Comparison of ENCODE assay signal across 1 cellular context in the genomic region with DNA sequence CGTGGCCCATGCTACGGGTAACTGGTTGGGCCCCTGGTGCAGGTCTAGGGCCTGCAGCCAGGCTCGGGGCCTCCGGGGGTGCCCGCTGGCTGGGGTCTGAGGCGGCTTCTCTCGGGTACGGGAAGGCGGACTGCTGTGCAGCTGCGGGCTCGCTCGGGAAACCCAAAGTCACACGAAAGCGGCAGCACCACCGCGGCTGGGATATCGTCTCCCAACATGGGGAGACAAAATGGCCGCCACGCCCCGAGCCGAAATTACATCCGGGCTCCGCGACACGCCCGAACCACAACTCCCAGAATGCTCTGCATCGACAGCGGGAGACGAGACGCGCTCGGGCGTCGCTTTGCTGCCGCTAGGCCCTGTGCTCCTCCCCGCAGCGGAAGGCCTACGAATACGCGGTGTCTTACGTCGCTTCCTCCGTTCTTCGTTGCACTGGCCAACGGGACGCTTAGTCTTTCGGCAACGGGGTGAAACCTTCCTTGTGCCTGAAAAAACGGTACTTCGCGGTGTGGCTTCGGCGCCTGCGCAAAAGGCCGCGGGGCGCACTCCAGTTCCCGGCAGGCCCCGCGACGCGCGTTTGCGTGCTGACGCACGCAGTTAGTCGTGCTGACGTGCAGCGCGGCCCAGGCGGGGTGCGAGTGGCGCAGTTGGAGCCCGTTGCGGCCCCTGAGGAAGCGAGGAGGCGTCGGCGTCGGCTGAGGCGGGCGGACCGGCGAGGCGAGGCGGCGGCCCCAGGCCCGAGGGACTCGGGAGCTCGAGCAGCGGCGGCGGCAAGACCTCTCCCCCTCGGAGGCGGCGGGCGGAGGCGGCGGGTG.
A peak's percentile ranks its signal among the peaks of the same experiment; 100 is the strongest.
TF ChIP-seq lines count a peak whose summit lies in the region.

A gene (plus strand): TSS at position 604 of the 815 bp plus-strand sequence. CDS start 3,727 bp downstream, outside the sequence.

TF ChIP-seq in HepG2, 621 proteins besides CTCF, POLR2A, EP300 and RAD21 (continued from another document and continues in another):
- TF ChIP-seq NR2F1 (CRISPR knock-in tag; IDR thresholded peaks at IDR 0.05) = peak in 1 of 2 experiments; percentile 42; a peak in 1 of 4 replicates
- 0 out of 2 replicates have a peak, but pooled peaks have one; percentile 47 for TF ChIP-seq NFATC3 (CRISPR knock-in tag; IDR thresholded peaks at IDR 0.05)
- TF ChIP-seq ZNF652 (CRISPR knock-in tag; IDR thresholded peaks at IDR 0.05; ENCODE audit: borderline replicate concordance, low read depth) = no peak
- TF ChIP-seq, protein P1, sequence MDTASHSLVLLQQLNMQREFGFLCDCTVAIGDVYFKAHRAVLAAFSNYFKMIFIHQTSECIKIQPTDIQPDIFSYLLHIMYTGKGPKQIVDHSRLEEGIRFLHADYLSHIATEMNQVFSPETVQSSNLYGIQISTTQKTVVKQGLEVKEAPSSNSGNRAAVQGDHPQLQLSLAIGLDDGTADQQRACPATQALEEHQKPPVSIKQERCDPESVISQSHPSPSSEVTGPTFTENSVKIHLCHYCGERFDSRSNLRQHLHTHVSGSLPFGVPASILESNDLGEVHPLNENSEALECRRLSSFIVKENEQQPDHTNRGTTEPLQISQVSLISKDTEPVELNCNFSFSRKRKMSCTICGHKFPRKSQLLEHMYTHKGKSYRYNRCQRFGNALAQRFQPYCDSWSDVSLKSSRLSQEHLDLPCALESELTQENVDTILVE (CRISPR knock-in tag; IDR thresholded peaks at IDR 0.05) = peak; percentile 84; the same call in 1 of the 2 replicates
- TF ChIP-seq DNMT1 (CRISPR knock-in tag; IDR thresholded peaks at IDR 0.05) = peak; percentile 81
- TF ChIP-seq ZNF160 (CRISPR knock-in tag; IDR thresholded peaks at IDR 0.05) = peak; percentile 45; the same call in 1 of the 2 replicates
- TF ChIP-seq NCOA1 (CRISPR knock-in tag; IDR thresholded peaks at IDR 0.05) = peak; percentile 85; the same call in 1 of the 2 replicates
- TF ChIP-seq ATAD3A (CRISPR knock-in tag; IDR thresholded peaks at IDR 0.05) = no peak
- TF ChIP-seq ARNTL (CRISPR knock-in tag; IDR thresholded peaks at IDR 0.05) = peak; percentile 56; the same call in 1 of the 2 replicates
- TF ChIP-seq ATM (IDR thresholded peaks at IDR 0.05; ENCODE audit: borderline replicate concordance) = no peak
- peak; percentile 0; the same call in 1 of the 2 replicates for TF ChIP-seq MED13 (CRISPR knock-in tag; IDR thresholded peaks at IDR 0.05)
- TF ChIP-seq, protein P2, sequence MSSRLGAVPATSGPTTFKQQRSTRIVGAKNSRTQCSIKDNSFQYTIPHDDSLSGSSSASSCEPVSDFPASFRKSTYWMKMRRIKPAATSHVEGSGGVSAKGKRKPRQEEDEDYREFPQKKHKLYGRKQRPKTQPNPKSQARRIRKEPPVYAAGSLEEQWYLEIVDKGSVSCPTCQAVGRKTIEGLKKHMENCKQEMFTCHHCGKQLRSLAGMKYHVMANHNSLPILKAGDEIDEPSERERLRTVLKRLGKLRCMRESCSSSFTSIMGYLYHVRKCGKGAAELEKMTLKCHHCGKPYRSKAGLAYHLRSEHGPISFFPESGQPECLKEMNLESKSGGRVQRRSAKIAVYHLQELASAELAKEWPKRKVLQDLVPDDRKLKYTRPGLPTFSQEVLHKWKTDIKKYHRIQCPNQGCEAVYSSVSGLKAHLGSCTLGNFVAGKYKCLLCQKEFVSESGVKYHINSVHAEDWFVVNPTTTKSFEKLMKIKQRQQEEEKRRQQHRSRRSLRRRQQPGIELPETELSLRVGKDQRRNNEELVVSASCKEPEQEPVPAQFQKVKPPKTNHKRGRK (CRISPR knock-in tag; IDR thresholded peaks at IDR 0.05) = no peak
- TF ChIP-seq ONECUT2 (CRISPR knock-in tag; IDR thresholded peaks at IDR 0.05) = no peak; the same call in 1 of the 2 replicates
- TF ChIP-seq, protein P3, sequence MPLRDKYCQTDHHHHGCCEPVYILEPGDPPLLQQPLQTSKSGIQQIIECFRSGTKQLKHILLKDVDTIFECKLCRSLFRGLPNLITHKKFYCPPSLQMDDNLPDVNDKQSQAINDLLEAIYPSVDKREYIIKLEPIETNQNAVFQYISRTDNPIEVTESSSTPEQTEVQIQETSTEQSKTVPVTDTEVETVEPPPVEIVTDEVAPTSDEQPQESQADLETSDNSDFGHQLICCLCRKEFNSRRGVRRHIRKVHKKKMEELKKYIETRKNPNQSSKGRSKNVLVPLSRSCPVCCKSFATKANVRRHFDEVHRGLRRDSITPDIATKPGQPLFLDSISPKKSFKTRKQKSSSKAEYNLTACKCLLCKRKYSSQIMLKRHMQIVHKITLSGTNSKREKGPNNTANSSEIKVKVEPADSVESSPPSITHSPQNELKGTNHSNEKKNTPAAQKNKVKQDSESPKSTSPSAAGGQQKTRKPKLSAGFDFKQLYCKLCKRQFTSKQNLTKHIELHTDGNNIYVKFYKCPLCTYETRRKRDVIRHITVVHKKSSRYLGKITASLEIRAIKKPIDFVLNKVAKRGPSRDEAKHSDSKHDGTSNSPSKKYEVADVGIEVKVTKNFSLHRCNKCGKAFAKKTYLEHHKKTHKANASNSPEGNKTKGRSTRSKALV (CRISPR knock-in tag; IDR thresholded peaks at IDR 0.05) = peak; percentile 57; the same call in 1 of the 2 replicates
- TF ChIP-seq, protein P4, sequence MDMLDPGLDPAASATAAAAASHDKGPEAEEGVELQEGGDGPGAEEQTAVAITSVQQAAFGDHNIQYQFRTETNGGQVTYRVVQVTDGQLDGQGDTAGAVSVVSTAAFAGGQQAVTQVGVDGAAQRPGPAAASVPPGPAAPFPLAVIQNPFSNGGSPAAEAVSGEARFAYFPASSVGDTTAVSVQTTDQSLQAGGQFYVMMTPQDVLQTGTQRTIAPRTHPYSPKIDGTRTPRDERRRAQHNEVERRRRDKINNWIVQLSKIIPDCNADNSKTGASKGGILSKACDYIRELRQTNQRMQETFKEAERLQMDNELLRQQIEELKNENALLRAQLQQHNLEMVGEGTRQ (IDR thresholded peaks at IDR 0.05; ENCODE audit: low read depth, low read length) = no peak
- TF ChIP-seq, protein P4 (CRISPR knock-in tag; IDR thresholded peaks at IDR 0.05; ENCODE audit: borderline replicate concordance) = 0 out of 2 replicates have a peak, but pooled peaks have one; percentile 45
- TF ChIP-seq ZNF430 (CRISPR knock-in tag; IDR thresholded peaks at IDR 0.05) = peak; percentile 66; the same call in 1 of the 2 replicates
- no peak for TF ChIP-seq ZKSCAN5 (CRISPR knock-in tag; IDR thresholded peaks at IDR 0.05)
- TF ChIP-seq, protein P5, sequence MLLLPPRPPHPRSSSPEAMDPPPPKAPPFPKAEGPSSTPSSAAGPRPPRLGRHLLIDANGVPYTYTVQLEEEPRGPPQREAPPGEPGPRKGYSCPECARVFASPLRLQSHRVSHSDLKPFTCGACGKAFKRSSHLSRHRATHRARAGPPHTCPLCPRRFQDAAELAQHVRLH (CRISPR knock-in tag; IDR thresholded peaks at IDR 0.05; ENCODE audit: borderline replicate concordance, low read depth) = no peak
- TF ChIP-seq, protein P6, sequence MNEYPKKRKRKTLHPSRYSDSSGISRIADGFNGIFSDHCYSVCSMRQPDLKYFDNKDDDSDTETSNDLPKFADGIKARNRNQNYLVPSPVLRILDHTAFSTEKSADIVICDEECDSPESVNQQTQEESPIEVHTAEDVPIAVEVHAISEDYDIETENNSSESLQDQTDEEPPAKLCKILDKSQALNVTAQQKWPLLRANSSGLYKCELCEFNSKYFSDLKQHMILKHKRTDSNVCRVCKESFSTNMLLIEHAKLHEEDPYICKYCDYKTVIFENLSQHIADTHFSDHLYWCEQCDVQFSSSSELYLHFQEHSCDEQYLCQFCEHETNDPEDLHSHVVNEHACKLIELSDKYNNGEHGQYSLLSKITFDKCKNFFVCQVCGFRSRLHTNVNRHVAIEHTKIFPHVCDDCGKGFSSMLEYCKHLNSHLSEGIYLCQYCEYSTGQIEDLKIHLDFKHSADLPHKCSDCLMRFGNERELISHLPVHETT (CRISPR knock-in tag; conservative IDR thresholded peaks at IDR 0.05) = peak; percentile 70; the same call in 1 of the 2 replicates
- TF ChIP-seq RFXANK (CRISPR knock-in tag; IDR thresholded peaks at IDR 0.05) = no peak
- 0 out of 2 replicates have a peak, but pooled peaks have one; percentile 13 for TF ChIP-seq ZSCAN12 (CRISPR knock-in tag; IDR thresholded peaks at IDR 0.05)
- TF ChIP-seq, protein P7, sequence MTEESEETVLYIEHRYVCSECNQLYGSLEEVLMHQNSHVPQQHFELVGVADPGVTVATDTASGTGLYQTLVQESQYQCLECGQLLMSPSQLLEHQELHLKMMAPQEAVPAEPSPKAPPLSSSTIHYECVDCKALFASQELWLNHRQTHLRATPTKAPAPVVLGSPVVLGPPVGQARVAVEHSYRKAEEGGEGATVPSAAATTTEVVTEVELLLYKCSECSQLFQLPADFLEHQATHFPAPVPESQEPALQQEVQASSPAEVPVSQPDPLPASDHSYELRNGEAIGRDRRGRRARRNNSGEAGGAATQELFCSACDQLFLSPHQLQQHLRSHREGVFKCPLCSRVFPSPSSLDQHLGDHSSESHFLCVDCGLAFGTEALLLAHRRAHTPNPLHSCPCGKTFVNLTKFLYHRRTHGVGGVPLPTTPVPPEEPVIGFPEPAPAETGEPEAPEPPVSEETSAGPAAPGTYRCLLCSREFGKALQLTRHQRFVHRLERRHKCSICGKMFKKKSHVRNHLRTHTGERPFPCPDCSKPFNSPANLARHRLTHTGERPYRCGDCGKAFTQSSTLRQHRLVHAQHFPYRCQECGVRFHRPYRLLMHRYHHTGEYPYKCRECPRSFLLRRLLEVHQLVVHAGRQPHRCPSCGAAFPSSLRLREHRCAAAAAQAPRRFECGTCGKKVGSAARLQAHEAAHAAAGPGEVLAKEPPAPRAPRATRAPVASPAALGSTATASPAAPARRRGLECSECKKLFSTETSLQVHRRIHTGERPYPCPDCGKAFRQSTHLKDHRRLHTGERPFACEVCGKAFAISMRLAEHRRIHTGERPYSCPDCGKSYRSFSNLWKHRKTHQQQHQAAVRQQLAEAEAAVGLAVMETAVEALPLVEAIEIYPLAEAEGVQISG (CRISPR knock-in tag; IDR thresholded peaks at IDR 0.05) = peak; percentile 90
- TF ChIP-seq KLF16 (CRISPR knock-in tag; IDR thresholded peaks at IDR 0.05) = 0 out of 4 replicates have a peak, but pooled peaks of 1 of the 2 experiments have one; percentile 20
- TF ChIP-seq ZNF781 (CRISPR knock-in tag; IDR thresholded peaks at IDR 0.05; ENCODE audit: borderline replicate concordance, not compliant biosample characterization) = peak; percentile 88
- TF ChIP-seq, protein P8, sequence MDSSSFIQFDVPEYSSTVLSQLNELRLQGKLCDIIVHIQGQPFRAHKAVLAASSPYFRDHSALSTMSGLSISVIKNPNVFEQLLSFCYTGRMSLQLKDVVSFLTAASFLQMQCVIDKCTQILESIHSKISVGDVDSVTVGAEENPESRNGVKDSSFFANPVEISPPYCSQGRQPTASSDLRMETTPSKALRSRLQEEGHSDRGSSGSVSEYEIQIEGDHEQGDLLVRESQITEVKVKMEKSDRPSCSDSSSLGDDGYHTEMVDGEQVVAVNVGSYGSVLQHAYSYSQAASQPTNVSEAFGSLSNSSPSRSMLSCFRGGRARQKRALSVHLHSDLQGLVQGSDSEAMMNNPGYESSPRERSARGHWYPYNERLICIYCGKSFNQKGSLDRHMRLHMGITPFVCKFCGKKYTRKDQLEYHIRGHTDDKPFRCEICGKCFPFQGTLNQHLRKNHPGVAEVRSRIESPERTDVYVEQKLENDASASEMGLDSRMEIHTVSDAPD (CRISPR knock-in tag; IDR thresholded peaks at IDR 0.05) = no peak
- no peak for TF ChIP-seq ZNF557 (CRISPR knock-in tag; IDR thresholded peaks at IDR 0.05)
- no peak for TF ChIP-seq CEBPG (CRISPR knock-in tag; IDR thresholded peaks at IDR 0.05)
- peak; percentile 25; the same call in 1 of the 2 replicates for TF ChIP-seq PRMT3 (CRISPR knock-in tag; IDR thresholded peaks at IDR 0.05; ENCODE audit: borderline replicate concordance, low read depth)
- TF ChIP-seq ZBTB1 (CRISPR knock-in tag; IDR thresholded peaks at IDR 0.05; ENCODE audit: borderline replicate concordance) = peak; percentile 9; the same call in 1 of the 2 replicates
- TF ChIP-seq, protein P9, sequence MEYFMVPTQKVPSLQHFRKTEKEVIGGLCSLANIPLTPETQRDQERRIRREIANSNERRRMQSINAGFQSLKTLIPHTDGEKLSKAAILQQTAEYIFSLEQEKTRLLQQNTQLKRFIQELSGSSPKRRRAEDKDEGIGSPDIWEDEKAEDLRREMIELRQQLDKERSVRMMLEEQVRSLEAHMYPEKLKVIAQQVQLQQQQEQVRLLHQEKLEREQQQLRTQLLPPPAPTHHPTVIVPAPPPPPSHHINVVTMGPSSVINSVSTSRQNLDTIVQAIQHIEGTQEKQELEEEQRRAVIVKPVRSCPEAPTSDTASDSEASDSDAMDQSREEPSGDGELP (IDR thresholded peaks at IDR 0.05; ENCODE audit: borderline replicate concordance, low read depth) = 0 out of 2 replicates have a peak, but pooled peaks have one; percentile 7
- TF ChIP-seq YEATS4 (CRISPR knock-in tag; IDR thresholded peaks at IDR 0.05; ENCODE audit: borderline replicate concordance) = peak; percentile 92
- peak; percentile 60; the same call in 1 of the 2 replicates for TF ChIP-seq NKX3-1 (CRISPR knock-in tag; IDR thresholded peaks at IDR 0.05)
- TF ChIP-seq, protein P10, sequence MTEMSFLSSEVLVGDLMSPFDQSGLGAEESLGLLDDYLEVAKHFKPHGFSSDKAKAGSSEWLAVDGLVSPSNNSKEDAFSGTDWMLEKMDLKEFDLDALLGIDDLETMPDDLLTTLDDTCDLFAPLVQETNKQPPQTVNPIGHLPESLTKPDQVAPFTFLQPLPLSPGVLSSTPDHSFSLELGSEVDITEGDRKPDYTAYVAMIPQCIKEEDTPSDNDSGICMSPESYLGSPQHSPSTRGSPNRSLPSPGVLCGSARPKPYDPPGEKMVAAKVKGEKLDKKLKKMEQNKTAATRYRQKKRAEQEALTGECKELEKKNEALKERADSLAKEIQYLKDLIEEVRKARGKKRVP (CRISPR knock-in tag; IDR thresholded peaks at IDR 0.05) = peak in 1 of 2 experiments; percentile 61; a peak in 1 of 4 replicates
- 0 out of 2 replicates have a peak, but pooled peaks have one; percentile 35 for TF ChIP-seq GTF3A (CRISPR knock-in tag; conservative IDR thresholded peaks at IDR 0.05)
- TF ChIP-seq, protein P11, sequence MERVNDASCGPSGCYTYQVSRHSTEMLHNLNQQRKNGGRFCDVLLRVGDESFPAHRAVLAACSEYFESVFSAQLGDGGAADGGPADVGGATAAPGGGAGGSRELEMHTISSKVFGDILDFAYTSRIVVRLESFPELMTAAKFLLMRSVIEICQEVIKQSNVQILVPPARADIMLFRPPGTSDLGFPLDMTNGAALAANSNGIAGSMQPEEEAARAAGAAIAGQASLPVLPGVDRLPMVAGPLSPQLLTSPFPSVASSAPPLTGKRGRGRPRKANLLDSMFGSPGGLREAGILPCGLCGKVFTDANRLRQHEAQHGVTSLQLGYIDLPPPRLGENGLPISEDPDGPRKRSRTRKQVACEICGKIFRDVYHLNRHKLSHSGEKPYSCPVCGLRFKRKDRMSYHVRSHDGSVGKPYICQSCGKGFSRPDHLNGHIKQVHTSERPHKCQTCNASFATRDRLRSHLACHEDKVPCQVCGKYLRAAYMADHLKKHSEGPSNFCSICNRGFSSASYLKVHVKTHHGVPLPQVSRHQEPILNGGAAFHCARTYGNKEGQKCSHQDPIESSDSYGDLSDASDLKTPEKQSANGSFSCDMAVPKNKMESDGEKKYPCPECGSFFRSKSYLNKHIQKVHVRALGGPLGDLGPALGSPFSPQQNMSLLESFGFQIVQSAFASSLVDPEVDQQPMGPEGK (CRISPR knock-in tag; IDR thresholded peaks at IDR 0.05) = no peak
- TF ChIP-seq ZKSCAN1 (IDR thresholded peaks at IDR 0.05; ENCODE audit: low read length) = peak; percentile 36; the same call in 1 of the 2 replicates
- peak; percentile 89 for TF ChIP-seq ZNF777 (CRISPR knock-in tag; IDR thresholded peaks at IDR 0.05)
- TF ChIP-seq HCFC1 (IDR thresholded peaks at IDR 0.05; ENCODE audit: low read depth, low read length) = peak; percentile 78
